24 cellular contexts compared by ENCODE assay signal in the genomic region with DNA sequence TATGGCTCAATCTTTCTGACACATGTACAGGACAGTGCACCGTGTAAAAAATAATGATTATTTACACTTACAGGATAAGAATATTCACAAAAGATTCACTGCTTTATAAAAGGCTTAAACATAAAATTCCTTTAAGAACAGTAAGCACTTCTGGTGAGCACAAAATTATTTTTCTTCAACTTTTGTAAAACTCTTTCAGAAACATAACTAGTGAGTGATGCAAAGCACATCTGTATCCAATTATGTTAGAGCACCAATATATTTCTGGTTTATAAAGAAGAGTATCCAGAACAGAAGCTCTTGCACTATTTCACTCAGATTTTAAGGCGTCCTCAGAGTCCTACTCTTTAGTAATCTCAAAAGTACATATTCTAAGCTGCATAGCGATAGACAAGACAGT.
"Had no signal": no experiment of that assay in that cellular context is flagged by ENCODE, and none has a peak within 500 bp of the region (broad histone marks: within the 10 kb centered on the region; RNA-seq: fewer than 3 reads in every experiment).

No MANE protein-coding gene starts in this region.

- H3K27me3 Mint-ChIP-seq: progenitor cell of endocrine pancreas had no signal

- DNase-seq: effector memory CD8-positive, alpha-beta T cell; gastrocnemius medialis; head of caudate nucleus; left ventricle myocardium superior; natural killer cell; right lobe of liver; stimulated activated CD4-positive, alpha-beta T cell treated with anti-CD3 and anti-CD28 coated beads, Interleukin-12 subunit alpha, Interleukin-12 subunit beta, amount 100 ng/mL, for 4 hours; stimulated activated CD4-positive, alpha-beta T cell treated with anti-CD3 and anti-CD28 coated beads, Interleukin-1b, Interleukin-23, amount 100 ng/mL, for 48 hours; stimulated activated CD4-positive, alpha-beta T cell treated with anti-CD3 and anti-CD28 coated beads, Interleukin-4, amount 100 ng/mL, for 1 hour; stimulated activated CD8-positive, alpha-beta memory T cell treated with anti-CD3 and anti-CD28 coated beads, Interleukin-4, amount 100 ng/mL, for 48 hours; stimulated activated naive CD4-positive, alpha-beta T cell; stomach; testis; tibial artery had no signal

- H3K9me3 Mint-ChIP-seq: central memory CD8-positive, alpha-beta T cell; effector memory CD8-positive, alpha-beta T cell; memory B cell; natural killer cell; neural crest cell; type B pancreatic cell had no signal

- H3K9ac ChIP-seq: parathyroid adenoma had no signal

- H3K27ac ChIP-seq: coronary artery, gastrocnemius medialis, neutrophil, parathyroid adenoma, right lobe of liver, stomach, testis, tibial artery had no signal

- H3K9me3 ChIP-seq: gastrocnemius medialis, neutrophil, right lobe of liver, stomach, testis, tibial artery had no signal

- H3K4me1 ChIP-seq: gastrocnemius medialis, parathyroid adenoma, right lobe of liver, stomach, testis, tibial artery had no signal

- H3K4me1 Mint-ChIP-seq: central memory CD8-positive, alpha-beta T cell; memory B cell; natural killer cell had no signal

- H3K4me3 Mint-ChIP-seq: central memory CD8-positive, alpha-beta T cell; effector memory CD8-positive, alpha-beta T cell; memory B cell; natural killer cell; neural crest cell; type B pancreatic cell had no signal

- H3K4me2 ChIP-seq: smooth muscle cell had no signal

- H3K36me3 ChIP-seq: gastrocnemius medialis, neutrophil, right lobe of liver, stomach, tibial artery had no signal

- H3K4me3 ChIP-seq: coronary artery, gastrocnemius medialis, lung, right lobe of liver, smooth muscle cell, stomach, testis, tibial artery had no signal

- H2AFZ ChIP-seq: parathyroid adenoma had no signal

- H3K27me3 ChIP-seq: gastrocnemius medialis, right lobe of liver, stomach, testis, tibial artery had no signal

- H3K36me3 Mint-ChIP-seq: memory B cell, natural killer cell, type B pancreatic cell had no signal

- H3K27ac Mint-ChIP-seq: effector memory CD8-positive, alpha-beta T cell; memory B cell; natural killer cell; progenitor cell of endocrine pancreas; type B pancreatic cell had no signal

- H3K79me2 ChIP-seq: parathyroid adenoma had no signal
